Comparison of ENCODE assay signal across 29 cellular contexts in the genomic region with DNA sequence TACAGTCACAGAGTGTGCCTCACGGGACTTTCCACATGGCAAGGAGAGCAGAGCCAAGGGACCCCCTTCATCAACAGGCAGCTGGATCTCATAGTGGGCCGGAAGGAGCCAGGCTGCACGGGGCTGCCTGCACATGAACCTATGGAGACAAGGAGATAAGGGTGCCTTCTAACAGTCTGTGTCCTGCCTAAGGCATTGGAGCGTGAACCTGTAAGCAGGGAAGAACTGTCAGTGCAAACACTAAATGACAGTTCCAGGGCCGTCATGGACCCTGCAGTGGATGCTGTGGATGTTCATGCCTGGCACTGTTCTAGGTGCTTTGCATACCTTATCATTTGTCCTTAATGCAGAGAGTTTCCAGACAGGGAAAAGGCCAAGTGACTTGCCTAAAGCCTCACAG.
"Had no signal": no experiment of that assay in that cellular context is flagged by ENCODE, and none has a peak within 500 bp of the region (broad histone marks: within the 10 kb centered on the region; RNA-seq: fewer than 3 reads in every experiment).

No MANE protein-coding gene starts in this region.

- H3K36me3 ChIP-seq: brain microvascular endothelial cell had no signal

- H3K27ac ChIP-seq: brain microvascular endothelial cell, coronary artery, esophagus squamous epithelium, gastroesophageal sphincter, heart right ventricle, VCaP had no signal

- H3K36me3 Mint-ChIP-seq: activated naive CD8-positive, alpha-beta T cell had no signal

- H3K9me3 Mint-ChIP-seq: activated CD4-positive, alpha-beta memory T cell treated with anti-CD3 and anti-CD28 coated beads, Interleukin-2, amount 10 ng/mL, durations not matched to agents 7 days and 5 days; activated CD4-positive, alpha-beta T cell treated with anti-CD3 and anti-CD28 coated beads, Interleukin-2, amount 10 ng/mL, durations not matched to agents 7 days and 5 days; activated T-cell treated with anti-CD3 and anti-CD28 coated beads, Interleukin-2, amount 50 U/mL, for 4 hours; central memory CD8-positive, alpha-beta T cell; dendritic cell treated with granulocyte-macrophage colony-stimulating factor and Interleukin-4, amounts not matched to agents 40 ng/mL and 50 ng/mL, for 4 days; effector memory CD8-positive, alpha-beta T cell had no signal

- H3K4me1 ChIP-seq: esophagus squamous epithelium, heart right ventricle had no signal

- H3K4me3 ChIP-seq: coronary artery, esophagus squamous epithelium, gastroesophageal sphincter, heart right ventricle had no signal

- H3K4me3 Mint-ChIP-seq: activated CD4-positive, alpha-beta memory T cell treated with anti-CD3 and anti-CD28 coated beads, Interleukin-2, amount 10 ng/mL, durations not matched to agents 7 days and 5 days; activated CD4-positive, alpha-beta T cell treated with anti-CD3 and anti-CD28 coated beads, Interleukin-2, amount 10 ng/mL, durations not matched to agents 7 days and 5 days; activated naive CD8-positive, alpha-beta T cell; activated T-cell treated with anti-CD3 and anti-CD28 coated beads, Interleukin-2, amount 50 U/mL, for 4 hours; activated T-helper 17 cell treated with anti-CD3 and anti-CD28 coated beads, Interleukin-2, amount 50 U/mL, for 72 hours; central memory CD8-positive, alpha-beta T cell; dendritic cell treated with granulocyte-macrophage colony-stimulating factor and Interleukin-4, amounts not matched to agents 40 ng/mL and 50 ng/mL, for 4 days; effector memory CD8-positive, alpha-beta T cell; WTC11 had no signal

- DNase-seq: activated CD4-positive, alpha-beta memory T cell treated with anti-CD3 and anti-CD28 coated beads, Interleukin-2, amount 10 ng/mL, durations not matched to agents 7 days and 5 days; activated CD4-positive, alpha-beta T cell treated with anti-CD3 and anti-CD28 coated beads for 1 hour; activated CD4-positive, alpha-beta T cell treated with anti-CD3 and anti-CD28 coated beads for 4 hours; activated CD4-positive, alpha-beta T cell treated with anti-CD3 and anti-CD28 coated beads, Interleukin-2, amount 10 ng/mL, durations not matched to agents 7 days and 5 days; activated CD4-positive, alpha-beta T cell treated with anti-CD3 and anti-CD28 coated beads, Interleukin-2, amount 50 U/mL, for 4 hours; activated CD8-positive, alpha-beta memory T cell treated with anti-CD3 and anti-CD28 coated beads, Interleukin-2, amount 50 U/mL, for 48 hours; activated effector memory CD4-positive, alpha-beta T cell treated with Interleukin-2 at 50 U/mL for 16 hours; activated gamma-delta T cell treated with Interleukin-2 at 50 U/mL for 16 hours; activated naive CD4-positive, alpha-beta T cell treated with anti-CD3 and anti-CD28 coated beads, Interleukin-2, amount 50 U/mL, for 16 hours; activated naive CD4-positive, alpha-beta T cell treated with Interleukin-2 at 50 U/mL for 16 hours; activated T-cell treated with anti-CD3 and anti-CD28 coated beads for 4 hours; activated T-cell treated with anti-CD3 and anti-CD28 coated beads, Interleukin-2, amount 50 U/mL, for 4 hours; amniotic stem cell; anterior cingulate cortex; brain microvascular endothelial cell; effector CD4-positive, alpha-beta T cell; effector memory CD8-positive, alpha-beta T cell; esophagus squamous epithelium; foreskin melanocyte; heart right ventricle; T-helper 2 cell had no signal

- H3K27ac Mint-ChIP-seq: activated CD4-positive, alpha-beta memory T cell treated with anti-CD3 and anti-CD28 coated beads, Interleukin-2, amount 10 ng/mL, durations not matched to agents 7 days and 5 days; activated CD4-positive, alpha-beta T cell treated with anti-CD3 and anti-CD28 coated beads, Interleukin-2, amount 10 ng/mL, durations not matched to agents 7 days and 5 days; activated naive CD8-positive, alpha-beta T cell; activated T-helper 17 cell treated with anti-CD3 and anti-CD28 coated beads, Interleukin-2, amount 50 U/mL, for 72 hours; dendritic cell treated with granulocyte-macrophage colony-stimulating factor and Interleukin-4, amounts not matched to agents 40 ng/mL and 50 ng/mL, for 4 days; effector memory CD8-positive, alpha-beta T cell; WTC11 had no signal

- H3K27me3 ChIP-seq: brain microvascular endothelial cell, esophagus squamous epithelium, gastroesophageal sphincter, heart right ventricle had no signal

- H3K27me3 Mint-ChIP-seq: activated CD4-positive, alpha-beta memory T cell treated with anti-CD3 and anti-CD28 coated beads, Interleukin-2, amount 10 ng/mL, durations not matched to agents 7 days and 5 days; activated CD4-positive, alpha-beta T cell treated with anti-CD3 and anti-CD28 coated beads, Interleukin-2, amount 10 ng/mL, durations not matched to agents 7 days and 5 days; dendritic cell treated with granulocyte-macrophage colony-stimulating factor and Interleukin-4, amounts not matched to agents 40 ng/mL and 50 ng/mL, for 4 days had no signal

- H3K4me1 Mint-ChIP-seq: activated CD4-positive, alpha-beta memory T cell treated with anti-CD3 and anti-CD28 coated beads, Interleukin-2, amount 10 ng/mL, durations not matched to agents 7 days and 5 days; activated CD4-positive, alpha-beta T cell treated with anti-CD3 and anti-CD28 coated beads, Interleukin-2, amount 10 ng/mL, durations not matched to agents 7 days and 5 days; activated T-helper 17 cell treated with anti-CD3 and anti-CD28 coated beads, Interleukin-2, amount 50 U/mL, for 72 hours; central memory CD8-positive, alpha-beta T cell; WTC11 had no signal

- H3K9me3 ChIP-seq: esophagus squamous epithelium, gastroesophageal sphincter had no signal
